Comparison of ENCODE assay signal across 8 cellular contexts in genomic region chr5:139458580-139459407, GRCh38. TPM values are rescaled to one million over a fixed set of nuclear protein-coding genes. Genes with fewer than 3 reads are reported as not detected.
A peak's percentile ranks its signal among the peaks of the same experiment; 100 is the strongest.
DNase-seq lines count a peak whose midpoint lies in the region; ATAC-seq and TF ChIP-seq lines count a peak whose summit lies in the region.

No MANE protein-coding gene starts in this region.

- peak overlapping the region; percentile 88 for H3K27ac Mint-ChIP-seq in activated CD8-positive, alpha-beta T cell treated with anti-CD3 and anti-CD28 coated beads for 36 hours

- peaks cover 43% of the 10 kb centered on the region for H3K4me1 Mint-ChIP-seq in activated CD8-positive, alpha-beta T cell treated with anti-CD3 and anti-CD28 coated beads for 36 hours (ENCODE audit: low read depth)

- 47 to 50% methylated on average over 8 of the region's 8 CpGs for WGBS in esophagus, 2 donors

- peaks cover 0 to 4% of the 10 kb centered on the region in 2 donors for H3K4me1 ChIP-seq in esophagus (ENCODE audit: control insufficient read depth in 2 of 2, insufficient read depth in 2 of 2, low read length in 1 of 2)

- peaks cover 0 to 5% of the 10 kb centered on the region in 2 donors for H3K9me3 ChIP-seq in esophagus (ENCODE audit: control insufficient read depth in 2 of 2, insufficient read depth in 1 of 2, low read depth in 1 of 2, low read length in 1 of 2)

- H3K36me3 ChIP-seq in esophagus (ENCODE audit: control insufficient read depth in 2 of 2, insufficient read depth in 2 of 2, low read length in 1 of 2): no peaks in the 10 kb centered on the region

- no peaks in the 10 kb centered on the region for H3K36me3 Mint-ChIP-seq in activated CD8-positive, alpha-beta T cell treated with anti-CD3 and anti-CD28 coated beads for 36 hours (ENCODE audit: low read depth)

- H3K4me3 Mint-ChIP-seq in activated CD8-positive, alpha-beta T cell treated with anti-CD3 and anti-CD28 coated beads for 36 hours: peak overlapping the region; percentile 43

- H3K27ac ChIP-seq in esophagus (ENCODE audit: low read depth in 2 of 2, low read length in 1 of 2): peak overlapping the region; percentile 50 to 76

- POLR2A ChIA-PET in activated CD8-positive, alpha-beta T cell treated with anti-CD3 and anti-CD28 coated beads for 36 hours (lab: Charles Lee): interaction anchor here (1.2 to 5.2 kb wide), 7 partner anchors 8 to 43 kb away, joined by 4 to 26 read pairs (median 8); partner anchors contain the start of gene STING1
- POLR2A ChIA-PET in HEK293T (lab: Yijun Ruan, JAX): interaction anchor here (0.9 to 4.4 kb wide), 2 partner anchors 20 kb away, joined by 5 to 20 read pairs; partner anchors contain the start of gene DNAJC18

- H3K27me3 ChIP-seq in esophagus (ENCODE audit: control insufficient read depth in 1 of 2, insufficient read depth in 2 of 2, low read length in 2 of 2): no peaks in the 10 kb centered on the region

- H3K4me3 ChIP-seq in esophagus (ENCODE audit: low read depth in 1 of 2, low read length in 2 of 2): no peak overlapping the region

- no peak for TF ChIP-seq CTCF in activated CD8-positive, alpha-beta T cell treated with anti-CD3 and anti-CD28 coated beads for 36 hours (IDR thresholded peaks at IDR 0.05)

- peak; percentile 94 for DNase-seq in activated CD8-positive, alpha-beta T cell treated with anti-CD3 and anti-CD28 coated beads for 36 hours
- peak; percentile 47 to 63 for DNase-seq in stimulated activated CD4-positive, alpha-beta T cell treated with anti-CD3 and anti-CD28 coated beads, Interleukin-1b, Interleukin-23, amount 100 ng/mL, for 4 hours (ENCODE audit: low read depth in 2 of 2)
- DNase-seq in NCI-H2107 treated with DMSO at 0.1 percent for 48 hours (lab: John Stamatoyannopoulos, UW; ENCODE audit: unreplicated experiment) (no peak), KG1 (lab: John Stamatoyannopoulos, UW) (no peak), HEK293T (ENCODE audit: extremely low spot score) (no peak)

- H3K27me3 Mint-ChIP-seq in activated CD8-positive, alpha-beta T cell treated with anti-CD3 and anti-CD28 coated beads for 36 hours: no peaks in the 10 kb centered on the region

- no peaks in the 10 kb centered on the region for H3K9me3 Mint-ChIP-seq in activated CD8-positive, alpha-beta T cell treated with anti-CD3 and anti-CD28 coated beads for 36 hours

- ATAC-seq in GM19452 (IDR thresholded peaks at IDR 0.05; ENCODE audit: unreplicated experiment) (peak; percentile 63), HG03558 (IDR thresholded peaks at IDR 0.05; ENCODE audit: extremely low read depth, unreplicated experiment) (peak; percentile 30)
- peak; percentile 91 for ATAC-seq in activated CD8-positive, alpha-beta T cell treated with anti-CD3 and anti-CD28 coated beads for 36 hours

- intact Hi-C loops in activated CD8-positive, alpha-beta T cell treated with anti-CD3 and anti-CD28 coated beads for 36 hours (cut with micrococcal nuclease): loop anchor here (5.0 kb wide), 1 partner anchor 104 kb away; the partner anchor contains the start of gene UBE2D2

- CTCF ChIA-PET in activated CD8-positive, alpha-beta T cell treated with anti-CD3 and anti-CD28 coated beads for 36 hours (lab: Charles Lee): interaction anchor here (1.1 to 4.1 kb wide), 3 partner anchors 35 to 54 kb away, joined by 3 to 17 read pairs (median 7); no protein-coding TSS in a partner anchor
- CTCF ChIA-PET in HEK293T (lab: Yijun Ruan, JAX): interaction anchor here (0.8 kb wide), 1 partner anchor 13 kb away, joined by 3 read pairs; no protein-coding TSS in a partner anchor

TF ChIP-seq in HEK293T, 16 proteins besides CTCF, POLR2A, EP300 and RAD21:
- TF ChIP-seq TARDBP (IDR thresholded peaks at IDR 0.05) (no peak), SP1 (IDR thresholded peaks at IDR 0.05) (no peak), ZNF384 (IDR thresholded peaks at IDR 0.05) (no peak)

RNA-seq across cellular contexts. Expression of gene ECSCR, which starts 3.7 kb away (rescaled TPM):
- under 1 TPM in 1 of 2 experiments, not detected in 1; 0.25 TPM for total RNA-seq in activated CD8-positive, alpha-beta T cell treated with anti-CD3 and anti-CD28 coated beads for 36 hours
- polyA plus RNA-seq in esophagus: 10 to 100 TPM in 1 of 2 donors, 1 to 10 TPM in 1; 3.1 to 11.4 TPM

RNA-seq across cellular contexts. Expression of gene SMIM33, which starts 12.0 kb away (rescaled TPM):
- under 1 TPM in 1 of 2 experiments, not detected in 1; 0.16 TPM for total RNA-seq in activated CD8-positive, alpha-beta T cell treated with anti-CD3 and anti-CD28 coated beads for 36 hours
- polyA plus RNA-seq in esophagus: under 1 TPM in 1 of 2 donors, not detected in 1; 0.02 TPM

RNA-seq across cellular contexts. Expression of gene DNAJC18, which starts 19.5 kb away (rescaled TPM):
- 10 to 100 TPM; 24.9 to 27.5 TPM for total RNA-seq in activated CD8-positive, alpha-beta T cell treated with anti-CD3 and anti-CD28 coated beads for 36 hours
- 1 to 10 TPM; 2.2 to 2.4 TPM for polyA plus RNA-seq in esophagus

RNA-seq across cellular contexts. Expression of gene STING1, which starts 23.8 kb away (rescaled TPM):
- total RNA-seq in activated CD8-positive, alpha-beta T cell treated with anti-CD3 and anti-CD28 coated beads for 36 hours: 10 to 100 TPM; 43.7 to 46.3 TPM
- polyA plus RNA-seq in esophagus: 10 to 100 TPM; 18.5 to 28.3 TPM

RNA-seq across cellular contexts. Expression of gene SPATA24, which starts 54.9 kb away (rescaled TPM):
- total RNA-seq in activated CD8-positive, alpha-beta T cell treated with anti-CD3 and anti-CD28 coated beads for 36 hours: 1 to 10 TPM; 4.3 to 4.4 TPM
- polyA plus RNA-seq in esophagus: 1 to 10 TPM; 5.9 to 6.0 TPM

Comparison
In these comparisons a context has a peak if more than half of its experiments do, and no peak if none do; other contexts are left out.
1. ATAC-seq: peak in every context shown above with its lines; median percentile 91 in activated CD8-positive, alpha-beta T cell treated with anti-CD3 and anti-CD28 coated beads for 36 hours; 63 in GM19452; 30 in HG03558.
2. DNase-seq: peak in activated CD8-positive, alpha-beta T cell treated with anti-CD3 and anti-CD28 coated beads for 36 hours (single experiment) and stimulated activated CD4-positive, alpha-beta T cell treated with anti-CD3 and anti-CD28 coated beads, Interleukin-1b, Interleukin-23, amount 100 ng/mL, for 4 hours (2 of 2); none in NCI-H2107 treated with DMSO at 0.1 percent for 48 hours (single experiment), KG1 (single experiment) and HEK293T (single experiment).